Comparison of ENCODE assay signal across 16 cellular contexts in genomic region chr13:49977992-49978391, GRCh38.
"Had no signal": no experiment of that assay in that cellular context is flagged by ENCODE, and none has a peak within 500 bp of the region (broad histone marks: within the 10 kb centered on the region; RNA-seq: fewer than 3 reads in every experiment).

No MANE protein-coding gene starts in this region.

- DNase-seq: activated CD4-positive, alpha-beta T cell treated with anti-CD3 and anti-CD28 coated beads, Interleukin-2, amount 10 ng/mL, durations not matched to agents 7 days and 5 days; activated CD8-positive, alpha-beta memory T cell treated with anti-CD3 and anti-CD28 coated beads for 24 hours; activated effector memory CD4-positive, alpha-beta T cell treated with Interleukin-2 at 50 U/mL for 16 hours; activated T-cell treated with anti-CD3 and anti-CD28 coated beads for 4 hours; amniotic stem cell; cerebellar nuclear complex; hypothalamus; lower lobe of right lung; ovary; T-helper 9 cell; WERI-Rb-1 had no signal

- H3K27ac ChIP-seq: lower lobe of right lung, ovary, WERI-Rb-1 had no signal

- H3K4me1 ChIP-seq: lower lobe of right lung had no signal

- H3K4me1 Mint-ChIP-seq: mesothelial cell of epicardium, neural crest cell had no signal

- H3K9me3 ChIP-seq: lower lobe of right lung, ovary, tibial nerve had no signal

- H3K4me3 ChIP-seq: lower lobe of right lung, ovary, tibial nerve had no signal

- H3K4me3 Mint-ChIP-seq: activated CD4-positive, alpha-beta T cell treated with anti-CD3 and anti-CD28 coated beads, Interleukin-2, amount 10 ng/mL, durations not matched to agents 7 days and 5 days; brain; mesothelial cell of epicardium; neural crest cell had no signal

- H3K27ac Mint-ChIP-seq: activated CD4-positive, alpha-beta T cell treated with anti-CD3 and anti-CD28 coated beads, Interleukin-2, amount 10 ng/mL, durations not matched to agents 7 days and 5 days; activated naive CD4-positive, alpha-beta T cell treated with anti-CD3 and anti-CD28 coated beads, Interleukin-2, amount 50 U/mL, for 72 hours; mesothelial cell of epicardium had no signal

- H3K36me3 ChIP-seq: lower lobe of right lung, ovary, WERI-Rb-1 had no signal

- H3K27me3 ChIP-seq: ovary, tibial nerve had no signal

- ATAC-seq: activated naive CD4-positive, alpha-beta T cell treated with anti-CD3 and anti-CD28 coated beads, Interleukin-2, amount 50 U/mL, for 72 hours; lower lobe of right lung had no signal

- H3K9me3 Mint-ChIP-seq: activated CD4-positive, alpha-beta T cell treated with anti-CD3 and anti-CD28 coated beads, Interleukin-2, amount 10 ng/mL, durations not matched to agents 7 days and 5 days; brain; mesothelial cell of epicardium; neural crest cell had no signal

- H3K27me3 Mint-ChIP-seq: activated CD4-positive, alpha-beta T cell treated with anti-CD3 and anti-CD28 coated beads, Interleukin-2, amount 10 ng/mL, durations not matched to agents 7 days and 5 days; brain had no signal

- H3K36me3 Mint-ChIP-seq: activated naive CD4-positive, alpha-beta T cell treated with anti-CD3 and anti-CD28 coated beads, Interleukin-2, amount 50 U/mL, for 72 hours; brain; mesothelial cell of epicardium had no signal
